Comparison of ENCODE assay signal across 1 cellular context in genomic region chr2:109486711-109487130, GRCh38.
TF ChIP-seq lines count a peak whose summit lies in the region.

No MANE protein-coding gene starts in this region.

TF ChIP-seq in IMR-90, 13 proteins besides CTCF, POLR2A, EP300 and RAD21 (continued from another document):
- TF ChIP-seq MAZ (IDR thresholded peaks at IDR 0.05; ENCODE audit: borderline replicate concordance, low read depth, low read length) = no peak
- no peak for TF ChIP-seq ELK1 (IDR thresholded peaks at IDR 0.05; ENCODE audit: borderline replicate concordance, low read depth, low read length)
- TF ChIP-seq CEBPB (IDR thresholded peaks at IDR 0.05; ENCODE audit: low read depth, low read length) = no peak
- no peak for TF ChIP-seq FOS (IDR thresholded peaks at IDR 0.05; ENCODE audit: low read depth, low read length)
TF ChIP-seq in IMR-90: peak in this region for 0.
